16 cellular contexts compared by ENCODE assay signal in the genomic region with DNA sequence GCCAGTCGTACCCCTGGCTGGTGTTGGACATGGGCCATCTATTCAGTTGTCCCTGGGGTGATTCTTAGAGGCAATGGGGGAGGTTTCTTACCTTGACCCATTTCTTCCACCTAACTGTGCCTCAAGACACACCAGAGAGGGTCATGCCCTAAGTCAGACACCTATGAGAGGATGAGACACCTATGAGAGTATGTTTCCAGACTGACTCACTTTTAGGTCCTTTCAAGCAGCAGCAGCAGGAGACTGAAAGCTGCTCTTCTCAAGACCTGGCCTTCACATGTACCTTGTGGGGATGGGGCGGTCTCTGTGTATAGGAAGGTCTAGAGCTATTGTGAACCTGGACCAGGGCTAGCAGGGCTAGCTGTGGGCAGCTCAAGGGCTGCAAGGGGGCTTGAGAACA.
DNase-seq lines count a peak whose midpoint lies in the region; ATAC-seq and TF ChIP-seq lines count a peak whose summit lies in the region.
"Had no signal": no experiment of that assay in that cellular context is flagged by ENCODE, and none has a peak within 500 bp of the region (broad histone marks: within the 10 kb centered on the region; RNA-seq: fewer than 3 reads in every experiment).

No MANE protein-coding gene starts in this region.

- H3K27ac Mint-ChIP-seq in activated CD4-positive, alpha-beta T cell treated with anti-CD3 and anti-CD28 coated beads for 36 hours, result no peak overlapping the region
- no peak overlapping the region for H3K27ac Mint-ChIP-seq in activated naive CD8-positive, alpha-beta T cell treated with anti-CD3 and anti-CD28 coated beads, Interleukin-2, amount 50 U/mL, for 24 hours
- no peak overlapping the region for H3K27ac Mint-ChIP-seq in activated naive CD8-positive, alpha-beta T cell treated with anti-CD3 and anti-CD28 coated beads for 36 hours
- no peak overlapping the region for H3K27ac Mint-ChIP-seq in activated T-helper 17 cell treated with anti-CD3 and anti-CD28 coated beads, Interleukin-2, amount 50 U/mL, for 72 hours
- H3K27ac Mint-ChIP-seq: CD14-positive monocyte; CD4-positive, alpha-beta memory T cell had no signal

- no peaks in the 10 kb centered on the region for H3K9me3 ChIP-seq in upper lobe of right lung
- H3K9me3 ChIP-seq: BLaER1, HAP-1 had no signal

- peaks cover 9% of the 10 kb centered on the region for H3K4me1 Mint-ChIP-seq in activated CD4-positive, alpha-beta T cell treated with anti-CD3 and anti-CD28 coated beads for 36 hours
- H3K4me1 Mint-ChIP-seq in activated naive CD8-positive, alpha-beta T cell treated with anti-CD3 and anti-CD28 coated beads, Interleukin-2, amount 50 U/mL, for 24 hours, result peaks cover 1% of the 10 kb centered on the region
- H3K4me1 Mint-ChIP-seq in activated naive CD8-positive, alpha-beta T cell treated with anti-CD3 and anti-CD28 coated beads for 36 hours, result peaks cover 4% of the 10 kb centered on the region
- no peaks in the 10 kb centered on the region for H3K4me1 Mint-ChIP-seq in activated T-helper 17 cell treated with anti-CD3 and anti-CD28 coated beads, Interleukin-2, amount 50 U/mL, for 72 hours

- no peak overlapping the region for H3K4me3 ChIP-seq in upper lobe of right lung
- H3K4me3 ChIP-seq: BLaER1, GM23248, HAP-1 had no signal

- no peak overlapping the region for H3K27ac ChIP-seq in upper lobe of right lung
- H3K27ac ChIP-seq: BLaER1, GM23248 had no signal

- peaks cover 6% of the 10 kb centered on the region for H3K27me3 ChIP-seq in upper lobe of right lung
- H3K27me3 ChIP-seq: BLaER1 had no signal

- no peak overlapping the region for H3K4me3 Mint-ChIP-seq in activated CD4-positive, alpha-beta T cell treated with anti-CD3 and anti-CD28 coated beads for 36 hours
- no peak overlapping the region for H3K4me3 Mint-ChIP-seq in activated naive CD8-positive, alpha-beta T cell treated with anti-CD3 and anti-CD28 coated beads, Interleukin-2, amount 50 U/mL, for 24 hours
- no peak overlapping the region for H3K4me3 Mint-ChIP-seq in activated naive CD8-positive, alpha-beta T cell treated with anti-CD3 and anti-CD28 coated beads for 36 hours
- no peak overlapping the region for H3K4me3 Mint-ChIP-seq in activated T-helper 17 cell treated with anti-CD3 and anti-CD28 coated beads, Interleukin-2, amount 50 U/mL, for 72 hours
- H3K4me3 Mint-ChIP-seq: CD14-positive monocyte; CD4-positive, alpha-beta memory T cell had no signal

- no peaks in the 10 kb centered on the region for H3K36me3 Mint-ChIP-seq in activated CD4-positive, alpha-beta T cell treated with anti-CD3 and anti-CD28 coated beads for 36 hours (ENCODE audit: low read depth)
- no peaks in the 10 kb centered on the region for H3K36me3 Mint-ChIP-seq in activated naive CD8-positive, alpha-beta T cell treated with anti-CD3 and anti-CD28 coated beads, Interleukin-2, amount 50 U/mL, for 24 hours (ENCODE audit: low read depth)
- H3K36me3 Mint-ChIP-seq in activated naive CD8-positive, alpha-beta T cell treated with anti-CD3 and anti-CD28 coated beads for 36 hours, result no peaks in the 10 kb centered on the region
- no peaks in the 10 kb centered on the region for H3K36me3 Mint-ChIP-seq in activated T-helper 17 cell treated with anti-CD3 and anti-CD28 coated beads, Interleukin-2, amount 50 U/mL, for 72 hours (ENCODE audit: low read depth)
- H3K36me3 Mint-ChIP-seq: CD14-positive monocyte; CD4-positive, alpha-beta memory T cell had no signal

- no peak for DNase-seq in activated CD4-positive, alpha-beta T cell treated with anti-CD3 and anti-CD28 coated beads for 36 hours
- no peak for DNase-seq in activated CD4-positive, alpha-beta T cell treated with anti-CD3 and anti-CD28 coated beads, Interleukin-2, amount 50 U/mL, for 1 hour
- DNase-seq in activated naive CD8-positive, alpha-beta T cell treated with anti-CD3 and anti-CD28 coated beads, Interleukin-2, amount 50 U/mL, for 24 hours, result no peak
- DNase-seq in activated naive CD8-positive, alpha-beta T cell treated with anti-CD3 and anti-CD28 coated beads for 36 hours, result no peak
- DNase-seq in upper lobe of right lung, result no peak
- no peak for DNase-seq in medulla oblongata (ENCODE audit: extremely low spot score)
- DNase-seq: 8988T; CD4-positive, alpha-beta memory T cell; DMS153; DMS79; GDM1; GM23248 had no signal

- ATAC-seq in activated CD4-positive, alpha-beta T cell treated with anti-CD3 and anti-CD28 coated beads for 36 hours, result peak; percentile 74
- peak; percentile 28 for ATAC-seq in activated naive CD8-positive, alpha-beta T cell treated with anti-CD3 and anti-CD28 coated beads, Interleukin-2, amount 50 U/mL, for 24 hours
- peak; percentile 70 for ATAC-seq in activated T-helper 17 cell treated with anti-CD3 and anti-CD28 coated beads, Interleukin-2, amount 50 U/mL, for 72 hours (replicated peaks)
- peak; percentile 34 for ATAC-seq in upper lobe of right lung

- H3K36me3 ChIP-seq in upper lobe of right lung, result no peaks in the 10 kb centered on the region
- H3K36me3 ChIP-seq: BLaER1, HAP-1 had no signal

- no peaks in the 10 kb centered on the region for H3K9me3 Mint-ChIP-seq in activated CD4-positive, alpha-beta T cell treated with anti-CD3 and anti-CD28 coated beads for 36 hours (ENCODE audit: low read depth)
- no peaks in the 10 kb centered on the region for H3K9me3 Mint-ChIP-seq in activated naive CD8-positive, alpha-beta T cell treated with anti-CD3 and anti-CD28 coated beads, Interleukin-2, amount 50 U/mL, for 24 hours
- no peaks in the 10 kb centered on the region for H3K9me3 Mint-ChIP-seq in activated naive CD8-positive, alpha-beta T cell treated with anti-CD3 and anti-CD28 coated beads for 36 hours
- H3K9me3 Mint-ChIP-seq in activated T-helper 17 cell treated with anti-CD3 and anti-CD28 coated beads, Interleukin-2, amount 50 U/mL, for 72 hours, result no peaks in the 10 kb centered on the region

- no peaks in the 10 kb centered on the region for H3K4me1 ChIP-seq in upper lobe of right lung
- H3K4me1 ChIP-seq: HAP-1 had no signal

- POLR2A ChIA-PET in activated CD4-positive, alpha-beta T cell treated with anti-CD3 and anti-CD28 coated beads for 36 hours (lab: Charles Lee), result no interaction called here

- CTCF ChIA-PET in activated CD4-positive, alpha-beta T cell treated with anti-CD3 and anti-CD28 coated beads for 36 hours (lab: Charles Lee), result interaction anchor here (0.7 kb wide), 1 partner anchor 14 kb away, joined by 3 read pairs; no protein-coding TSS in a partner anchor

- TF ChIP-seq CTCF in upper lobe of right lung (IDR thresholded peaks at IDR 0.05), result no peak

- intact Hi-C loops in activated CD4-positive, alpha-beta T cell treated with anti-CD3 and anti-CD28 coated beads for 36 hours (cut with DNase I, micrococcal nuclease), result no loop called here
- intact Hi-C loops in upper lobe of right lung (cut with DNase I), result no loop called here

- H3K27me3 Mint-ChIP-seq in activated CD4-positive, alpha-beta T cell treated with anti-CD3 and anti-CD28 coated beads for 36 hours, result no peaks in the 10 kb centered on the region
- peaks cover 4% of the 10 kb centered on the region for H3K27me3 Mint-ChIP-seq in activated naive CD8-positive, alpha-beta T cell treated with anti-CD3 and anti-CD28 coated beads, Interleukin-2, amount 50 U/mL, for 24 hours
- no peaks in the 10 kb centered on the region for H3K27me3 Mint-ChIP-seq in activated naive CD8-positive, alpha-beta T cell treated with anti-CD3 and anti-CD28 coated beads for 36 hours
- peaks cover 8% of the 10 kb centered on the region for H3K27me3 Mint-ChIP-seq in activated T-helper 17 cell treated with anti-CD3 and anti-CD28 coated beads, Interleukin-2, amount 50 U/mL, for 72 hours
